ENCODE assay signal across 1 cellular context in genomic region chr10:114970515-114970914, GRCh38.
TF ChIP-seq lines count a peak whose summit lies in the region.

No MANE protein-coding gene starts in this region.

TF ChIP-seq in GM12878, 131 proteins besides CTCF, POLR2A, EP300 and RAD21 (continued from another document):
- no peak for TF ChIP-seq ZBTB4 (CRISPR knock-in tag; IDR thresholded peaks at IDR 0.05)
- TF ChIP-seq GATAD2B (conservative IDR thresholded peaks at IDR 0.05; ENCODE audit: low read depth), result no peak
- TF ChIP-seq MTA2 (IDR thresholded peaks at IDR 0.05; ENCODE audit: low read depth), result no peak
- TF ChIP-seq ZBED1 (IDR thresholded peaks at IDR 0.05; ENCODE audit: borderline replicate concordance), result no peak
- no peak for TF ChIP-seq CUX1 (IDR thresholded peaks at IDR 0.05; ENCODE audit: insufficient replicate concordance, low read depth, low read length)
- TF ChIP-seq RB1 (IDR thresholded peaks at IDR 0.05; ENCODE audit: borderline replicate concordance), result no peak
- TF ChIP-seq TCF3 (IDR thresholded peaks at IDR 0.05; ENCODE audit: borderline replicate concordance, insufficient read depth, low read depth, low read length), result no peak
- no peak for TF ChIP-seq SP1 (IDR thresholded peaks at IDR 0.05; ENCODE audit: low read depth, low read length)
- TF ChIP-seq PAX8 (IDR thresholded peaks at IDR 0.05), result no peak
- no peak for TF ChIP-seq PKNOX1 (IDR thresholded peaks at IDR 0.05)
- no peak for TF ChIP-seq HDAC6 (IDR thresholded peaks at IDR 0.05; ENCODE audit: unreplicated experiment)
- no peak for TF ChIP-seq USF2 (IDR thresholded peaks at IDR 0.05; ENCODE audit: borderline replicate concordance, low read depth, low read length)
- TF ChIP-seq NR2C1 (IDR thresholded peaks at IDR 0.05), result no peak
- no peak for TF ChIP-seq HCFC1 (IDR thresholded peaks at IDR 0.05; ENCODE audit: low read length)
- TF ChIP-seq YY1 (IDR thresholded peaks at IDR 0.05; ENCODE audit: low read depth, low read length), result no peak
- TF ChIP-seq NFIC (IDR thresholded peaks at IDR 0.05; ENCODE audit: low read depth, low read length), result no peak
- no peak for TF ChIP-seq SPI1 (IDR thresholded peaks at IDR 0.05; ENCODE audit: borderline replicate concordance, insufficient read depth, low read depth, low read length)
- TF ChIP-seq ZBTB40 (IDR thresholded peaks at IDR 0.05; ENCODE audit: borderline replicate concordance), result no peak
